In genomic region chr22:21587803-21588611, GRCh38 we compare ENCODE assay signal across 9 cellular contexts. TPM values are rescaled to one million over a fixed set of nuclear protein-coding genes. Genes with fewer than 3 reads are reported as not detected.
A peak's percentile ranks its signal among the peaks of the same experiment; 100 is the strongest.
DNase-seq lines count a peak whose midpoint lies in the region; ATAC-seq, FAIRE-seq and TF ChIP-seq lines count a peak whose summit lies in the region.
"Had no signal": no experiment of that assay in that cellular context is flagged by ENCODE, and none has a peak within 500 bp of the region (broad histone marks: within the 10 kb centered on the region; RNA-seq: fewer than 3 reads in every experiment).

No MANE protein-coding gene starts in this region.

- FAIRE-seq in small intestine (lab: Jason Lieb, UNC) = no peak
- FAIRE-seq: endometrium had no signal

- peaks cover 56% of the 10 kb centered on the region for H3K4me1 ChIP-seq in CD8-positive, alpha-beta memory T cell (ENCODE audit: insufficient read depth, low read length)
- no peaks in the 10 kb centered on the region for H3K4me1 ChIP-seq in small intestine (ENCODE audit: control insufficient read depth in 2 of 2, insufficient read depth in 1 of 2, low read depth in 1 of 2, low read length in 1 of 2)

- CTCF ChIA-PET in CD8-positive, alpha-beta memory T cell (lab: Charles Lee) = interaction anchor here (0.5 to 1.1 kb wide), 2 partner anchors 16 to 40 kb away, joined by 3 to 4 read pairs; no protein-coding TSS in a partner anchor
- CTCF ChIA-PET in activated naive CD4-positive, alpha-beta T cell treated with anti-CD3 and anti-CD28 coated beads, Interleukin-2, amount 10 ng/mL, durations not matched to agents 7 days and 5 days (lab: Charles Lee) = interaction anchor here (1.0 to 1.4 kb wide), 4 partner anchors 42 to 58 kb away, joined by 3 to 4 read pairs (median 3); partner anchors contain the start of gene YDJC

- H3K4me3 Mint-ChIP-seq in CD8-positive, alpha-beta memory T cell = peak overlapping the region in 6 of 7 donors; percentile 1 to 80 (median 47)
- H3K4me3 Mint-ChIP-seq in activated naive CD4-positive, alpha-beta T cell treated with anti-CD3 and anti-CD28 coated beads, Interleukin-2, amount 10 ng/mL, durations not matched to agents 7 days and 5 days = no peak overlapping the region
- H3K4me3 Mint-ChIP-seq in natural killer cell treated with Interleukin-12 subunit alpha and Interleukin-12 subunit beta and Interleukin-15 and Interleukin-18, amount 100 ng/mL, for 72 hours = peak overlapping the region; percentile 74
- no peak overlapping the region for H3K4me3 Mint-ChIP-seq in progenitor cell of endocrine pancreas (ENCODE audit: low read depth)

- no peaks in the 10 kb centered on the region for H3K9me3 Mint-ChIP-seq in CD8-positive, alpha-beta memory T cell
- no peaks in the 10 kb centered on the region for H3K9me3 Mint-ChIP-seq in activated naive CD4-positive, alpha-beta T cell treated with anti-CD3 and anti-CD28 coated beads, Interleukin-2, amount 10 ng/mL, durations not matched to agents 7 days and 5 days
- H3K9me3 Mint-ChIP-seq in natural killer cell treated with Interleukin-12 subunit alpha and Interleukin-12 subunit beta and Interleukin-15 and Interleukin-18, amount 100 ng/mL, for 72 hours = peaks cover 2% of the 10 kb centered on the region
- H3K9me3 Mint-ChIP-seq in progenitor cell of endocrine pancreas (ENCODE audit: low read depth) = no peaks in the 10 kb centered on the region

- no peaks in the 10 kb centered on the region for H3K27me3 ChIP-seq in CD8-positive, alpha-beta memory T cell (ENCODE audit: insufficient read depth, low read length, poor library complexity, severe bottlenecking)
- no peaks in the 10 kb centered on the region for H3K27me3 ChIP-seq in small intestine (ENCODE audit: control insufficient read depth in 2 of 2, insufficient read depth in 2 of 2, low read length in 2 of 2)

- H3K27ac ChIP-seq in CD8-positive, alpha-beta memory T cell (ENCODE audit: low read depth, low read length) = no peak overlapping the region
- no peak overlapping the region for H3K27ac ChIP-seq in small intestine (ENCODE audit: low read depth in 1 of 2, low read length in 1 of 2)

- H3K4me1 Mint-ChIP-seq in CD8-positive, alpha-beta memory T cell = peaks cover 50 to 85% (median 68%) of the 10 kb centered on the region in 3 donors
- H3K4me1 Mint-ChIP-seq in activated naive CD4-positive, alpha-beta T cell treated with anti-CD3 and anti-CD28 coated beads, Interleukin-2, amount 10 ng/mL, durations not matched to agents 7 days and 5 days = peaks cover 35% of the 10 kb centered on the region
- H3K4me1 Mint-ChIP-seq in natural killer cell treated with Interleukin-12 subunit alpha and Interleukin-12 subunit beta and Interleukin-15 and Interleukin-18, amount 100 ng/mL, for 72 hours (ENCODE audit: low read depth in 2 of 2) = peaks cover 59 to 61% of the 10 kb centered on the region in 2 donors
- H3K4me1 Mint-ChIP-seq in progenitor cell of endocrine pancreas (ENCODE audit: low read depth) = peaks cover 1% of the 10 kb centered on the region

- no peak for TF ChIP-seq CTCF in progenitor cell of endocrine pancreas (IDR thresholded peaks at IDR 0.05; ENCODE audit: unreplicated experiment)

- H3K36me3 ChIP-seq in CD8-positive, alpha-beta memory T cell (ENCODE audit: insufficient read depth, low read length) = peaks cover 13% of the 10 kb centered on the region
- peaks cover under 1 to 6% of the 10 kb centered on the region in 2 donors for H3K36me3 ChIP-seq in small intestine (ENCODE audit: control insufficient read depth in 2 of 2, insufficient read depth in 2 of 2, low read length in 2 of 2)

- no peaks in the 10 kb centered on the region for H3K9me3 ChIP-seq in CD8-positive, alpha-beta memory T cell (ENCODE audit: low read length)
- no peaks in the 10 kb centered on the region for H3K9me3 ChIP-seq in small intestine (ENCODE audit: control insufficient read depth, low read depth)

- POLR2A ChIA-PET in CD8-positive, alpha-beta memory T cell (lab: Charles Lee) = no interaction called here

- no peak for DNase-seq in CD8-positive, alpha-beta memory T cell
- DNase-seq in activated naive CD4-positive, alpha-beta T cell treated with anti-CD3 and anti-CD28 coated beads, Interleukin-2, amount 10 ng/mL, durations not matched to agents 7 days and 5 days = peak; percentile 58
- DNase-seq in natural killer cell treated with Interleukin-12 subunit alpha and Interleukin-12 subunit beta and Interleukin-15 and Interleukin-18, amount 100 ng/mL, for 72 hours (ENCODE audit: low spot score) = peak; percentile 81
- DNase-seq in islet precursor cell (no peak), small intestine (no peak), progenitor cell of endocrine pancreas (ENCODE audit: low spot score, unreplicated experiment) (no peak)

- peaks cover 0 to 44% (median 6%) of the 10 kb centered on the region in 3 donors for H3K36me3 Mint-ChIP-seq in CD8-positive, alpha-beta memory T cell
- peaks cover 22% of the 10 kb centered on the region for H3K36me3 Mint-ChIP-seq in activated naive CD4-positive, alpha-beta T cell treated with anti-CD3 and anti-CD28 coated beads, Interleukin-2, amount 10 ng/mL, durations not matched to agents 7 days and 5 days
- H3K36me3 Mint-ChIP-seq in natural killer cell treated with Interleukin-12 subunit alpha and Interleukin-12 subunit beta and Interleukin-15 and Interleukin-18, amount 100 ng/mL, for 72 hours = peaks cover 16% of the 10 kb centered on the region
- H3K36me3 Mint-ChIP-seq in progenitor cell of endocrine pancreas (ENCODE audit: insufficient read depth) = peaks cover 6% of the 10 kb centered on the region

- peak overlapping the region; percentile 25 to 88 (median 78) for H3K27ac Mint-ChIP-seq in CD8-positive, alpha-beta memory T cell
- H3K27ac Mint-ChIP-seq in activated naive CD4-positive, alpha-beta T cell treated with anti-CD3 and anti-CD28 coated beads, Interleukin-2, amount 10 ng/mL, durations not matched to agents 7 days and 5 days = peak overlapping the region; percentile 81
- peak overlapping the region; percentile 87 to 96 for H3K27ac Mint-ChIP-seq in natural killer cell treated with Interleukin-12 subunit alpha and Interleukin-12 subunit beta and Interleukin-15 and Interleukin-18, amount 100 ng/mL, for 72 hours
- no peak overlapping the region for H3K27ac Mint-ChIP-seq in progenitor cell of endocrine pancreas

- no peaks in the 10 kb centered on the region for H3K27me3 Mint-ChIP-seq in CD8-positive, alpha-beta memory T cell
- H3K27me3 Mint-ChIP-seq in activated naive CD4-positive, alpha-beta T cell treated with anti-CD3 and anti-CD28 coated beads, Interleukin-2, amount 10 ng/mL, durations not matched to agents 7 days and 5 days = no peaks in the 10 kb centered on the region
- H3K27me3 Mint-ChIP-seq in natural killer cell treated with Interleukin-12 subunit alpha and Interleukin-12 subunit beta and Interleukin-15 and Interleukin-18, amount 100 ng/mL, for 72 hours = no peaks in the 10 kb centered on the region
- no peaks in the 10 kb centered on the region for H3K27me3 Mint-ChIP-seq in progenitor cell of endocrine pancreas

- H3K4me3 ChIP-seq in CD8-positive, alpha-beta memory T cell (ENCODE audit: low read length) = no peak overlapping the region
- no peak overlapping the region for H3K4me3 ChIP-seq in small intestine (ENCODE audit: low read depth in 1 of 2, low read length in 2 of 2)

- 65 to 69% (median 68%) methylated on average over 4 of the region's 4 CpGs for WGBS in small intestine, 3 donors

- ATAC-seq in GM19463 (IDR thresholded peaks at IDR 0.05; ENCODE audit: unreplicated experiment) (peak; percentile 95), HG03469 (IDR thresholded peaks at IDR 0.05; ENCODE audit: unreplicated experiment) (peak; percentile 76)
- ATAC-seq in natural killer cell treated with Interleukin-12 subunit alpha and Interleukin-12 subunit beta and Interleukin-15 and Interleukin-18, amount 100 ng/mL, for 72 hours = peak; percentile 95

RNA-seq across cellular contexts. Expression of gene UBE2L3, which starts 20.5 kb away (rescaled TPM):
- total RNA-seq in CD8-positive, alpha-beta memory T cell = 10 to 100 TPM; 74.3 to 80.2 TPM
- 109 TPM for polyA plus RNA-seq in CD8-positive, alpha-beta memory T cell
- 100 to 1,000 TPM in 1 of 2 donors, 10 to 100 TPM in 1; 86.3 to 114 TPM for total RNA-seq in natural killer cell treated with Interleukin-12 subunit alpha and Interleukin-12 subunit beta and Interleukin-15 and Interleukin-18, amount 100 ng/mL, for 72 hours
- polyA plus RNA-seq in small intestine = 10 to 100 TPM; 62.5 to 82.1 (median 67.0) TPM
- total RNA-seq in progenitor cell of endocrine pancreas = 64.6 and 67.4 TPM in 2 replicates

RNA-seq across cellular contexts. Expression of gene RIMBP3C, which starts 36.7 kb away (rescaled TPM):
- under 1 TPM; 0.37 to 0.44 TPM for total RNA-seq in CD8-positive, alpha-beta memory T cell
- polyA plus RNA-seq in CD8-positive, alpha-beta memory T cell = 0.33 TPM
- 1 to 10 TPM in 1 of 2 donors, under 1 TPM in 1; 0.50 to 1.4 TPM for total RNA-seq in natural killer cell treated with Interleukin-12 subunit alpha and Interleukin-12 subunit beta and Interleukin-15 and Interleukin-18, amount 100 ng/mL, for 72 hours
- polyA plus RNA-seq in small intestine = under 1 TPM in 1 of 3 donors, not detected in 2; 0.04 TPM
- total RNA-seq in progenitor cell of endocrine pancreas = 1.2 TPM in 1 of 2 replicates, not detected in the other

RNA-seq across cellular contexts. Expression of gene YDJC, which starts 41.8 kb away (rescaled TPM):
- total RNA-seq in CD8-positive, alpha-beta memory T cell = 10 to 100 TPM; 75.2 to 79.0 TPM
- 61.1 TPM for polyA plus RNA-seq in CD8-positive, alpha-beta memory T cell
- total RNA-seq in natural killer cell treated with Interleukin-12 subunit alpha and Interleukin-12 subunit beta and Interleukin-15 and Interleukin-18, amount 100 ng/mL, for 72 hours = 10 to 100 TPM; 43.1 to 68.6 TPM
- 10 to 100 TPM; 38.8 to 46.7 (median 45.6) TPM for polyA plus RNA-seq in small intestine
- total RNA-seq in progenitor cell of endocrine pancreas = 19.0 and 21.4 TPM in 2 replicates

RNA-seq across cellular contexts. Expression of gene CCDC116, which starts 44.6 kb away (rescaled TPM):
- under 1 TPM; 0.48 to 0.51 TPM for total RNA-seq in CD8-positive, alpha-beta memory T cell
- polyA plus RNA-seq in CD8-positive, alpha-beta memory T cell = not detected
- total RNA-seq in natural killer cell treated with Interleukin-12 subunit alpha and Interleukin-12 subunit beta and Interleukin-15 and Interleukin-18, amount 100 ng/mL, for 72 hours = 1 to 10 TPM; 2.0 to 2.5 TPM
- polyA plus RNA-seq in small intestine = under 1 TPM; 0.22 to 0.40 (median 0.27) TPM
- 1.3 and 1.4 TPM in 2 replicates for total RNA-seq in progenitor cell of endocrine pancreas

RNA-seq across cellular contexts. Expression of gene SDF2L1, which starts 54.1 kb away (rescaled TPM):
- 10 to 100 TPM; 71.5 to 74.7 TPM for total RNA-seq in CD8-positive, alpha-beta memory T cell
- 99.6 TPM for polyA plus RNA-seq in CD8-positive, alpha-beta memory T cell
- 100 to 1,000 TPM; 102 to 127 TPM for total RNA-seq in natural killer cell treated with Interleukin-12 subunit alpha and Interleukin-12 subunit beta and Interleukin-15 and Interleukin-18, amount 100 ng/mL, for 72 hours
- 100 to 1,000 TPM in 1 of 3 donors, 10 to 100 TPM in 2; 25.9 to 125 (median 59.2) TPM for polyA plus RNA-seq in small intestine
- total RNA-seq in progenitor cell of endocrine pancreas = 27.0 and 28.2 TPM in 2 replicates

Comparison
In these comparisons a context has a peak if more than half of its experiments do, and no peak if none do; other contexts are left out.
1. DNase-seq: peak in activated naive CD4-positive, alpha-beta T cell treated with anti-CD3 and anti-CD28 coated beads, Interleukin-2, amount 10 ng/mL, durations not matched to agents 7 days and 5 days (single experiment) and natural killer cell treated with Interleukin-12 subunit alpha and Interleukin-12 subunit beta and Interleukin-15 and Interleukin-18, amount 100 ng/mL, for 72 hours (single experiment); none in CD8-positive, alpha-beta memory T cell (0 of 5), islet precursor cell (single experiment), small intestine (single experiment) and progenitor cell of endocrine pancreas (single experiment).
2. H3K4me3 Mint-ChIP-seq: peak in CD8-positive, alpha-beta memory T cell (6 of 7) and natural killer cell treated with Interleukin-12 subunit alpha and Interleukin-12 subunit beta and Interleukin-15 and Interleukin-18, amount 100 ng/mL, for 72 hours (single experiment); none in activated naive CD4-positive, alpha-beta T cell treated with anti-CD3 and anti-CD28 coated beads, Interleukin-2, amount 10 ng/mL, durations not matched to agents 7 days and 5 days (single experiment) and progenitor cell of endocrine pancreas (single experiment).
3. Peak in every context shown above with its lines, with median percentiles within 50 percentile points of each other: ATAC-seq.